Comparison of ENCODE assay signal across 9 cellular contexts in the genomic region with DNA sequence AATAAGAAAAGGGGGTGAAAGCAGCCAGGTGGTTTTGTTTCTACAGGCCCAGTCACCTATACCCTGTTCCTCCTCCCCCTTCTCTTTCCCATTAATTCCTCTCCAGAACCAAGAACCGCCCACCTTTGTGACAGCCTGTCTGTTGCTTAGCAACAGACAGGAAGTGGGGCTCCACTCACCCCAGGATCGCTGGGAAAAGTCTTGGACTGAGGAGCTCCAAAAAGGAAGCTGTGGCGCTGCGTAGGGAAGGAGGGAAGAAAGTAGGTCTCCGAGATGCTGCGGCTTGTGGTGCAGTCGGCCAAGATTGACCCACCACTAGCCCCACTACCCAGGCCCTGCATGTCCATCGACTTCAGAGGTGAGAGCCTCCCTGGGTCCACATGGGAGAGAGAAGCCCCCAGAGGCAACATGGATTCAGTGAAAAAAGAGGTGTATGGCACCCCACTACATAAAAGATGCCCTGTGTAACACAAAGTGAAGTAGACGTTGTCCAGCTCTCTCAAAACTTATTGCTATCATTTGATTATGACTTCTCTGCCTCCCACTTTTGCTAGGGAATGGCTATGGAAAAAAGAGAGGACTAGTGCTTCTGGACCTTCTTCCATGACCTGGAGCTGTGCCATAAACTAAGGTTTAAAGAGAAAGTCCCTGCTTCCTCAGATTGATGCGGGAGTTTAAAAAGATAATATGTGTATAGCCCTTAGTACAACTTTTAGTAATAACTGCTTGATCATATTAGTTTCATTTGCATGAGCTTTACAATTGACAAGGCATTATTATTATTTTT. TPM values are rescaled to one million over a fixed set of nuclear protein-coding genes. Genes with fewer than 3 reads are reported as not detected.
DNase-seq lines count a peak whose midpoint lies in the region; ATAC-seq and TF ChIP-seq lines count a peak whose summit lies in the region.
"Had no signal": no experiment of that assay in that cellular context is flagged by ENCODE, and none has a peak within 500 bp of the region (broad histone marks: within the 10 kb centered on the region; RNA-seq: fewer than 3 reads in every experiment).

TSS of gene FER1L5 (plus strand) at position 201 of the 787 bp plus-strand sequence. CDS start at position 274, 73 bp downstream.

- peaks cover 10% of the 10 kb centered on the region for H3K4me1 Mint-ChIP-seq in brain

- peak within 1 kb of the TSS; percentile 37 to 94 (median 92) for H3K27ac Mint-ChIP-seq in brain

- no peak within 1 kb of the TSS for H3K27ac ChIP-seq in suprapubic skin
- H3K27ac ChIP-seq: C4-2B had no signal

- peaks cover 8% of the 10 kb centered on the region for H3K27me3 Mint-ChIP-seq in brain

- 44% methylated on average over 10 of the region's 10 CpGs for WGBS in suprapubic skin

- H3K4me3 ChIP-seq in suprapubic skin, result peak within 1 kb of the TSS; percentile 12

- TF ChIP-seq CTCF in brain (conservative IDR thresholded peaks at IDR 0.05) (no peak), suprapubic skin (IDR thresholded peaks at IDR 0.05) (no peak)

- no peaks in the 10 kb centered on the region for H3K36me3 ChIP-seq in suprapubic skin

- H3K36me3 Mint-ChIP-seq in brain, result no peaks in the 10 kb centered on the region

- H3K9me3 ChIP-seq in suprapubic skin, result no peaks in the 10 kb centered on the region

- no peaks in the 10 kb centered on the region for H3K27me3 ChIP-seq in suprapubic skin

- ATAC-seq in HG02798 (IDR thresholded peaks at IDR 0.05; ENCODE audit: poor library complexity, unreplicated experiment), result no peak

- H3K4me3 Mint-ChIP-seq in brain, result peak within 1 kb of the TSS; percentile 76 to 85 (median 82)

- no peaks in the 10 kb centered on the region for H3K9me3 Mint-ChIP-seq in brain

- DNase-seq in NCI-H82 (lab: John Stamatoyannopoulos, UW), result peak; percentile 59
- DNase-seq in NCI-H82 treated with DMSO at 0.1 percent for 48 hours (lab: John Stamatoyannopoulos, UW; ENCODE audit: unreplicated experiment), result no peak
- peak; percentile 68 for DNase-seq in inferior parietal cortex (ENCODE audit: extremely low spot score)
- DNase-seq in suprapubic skin (ENCODE audit: low spot score in 2 of 2), result no peak
- DNase-seq in NCI-H446 treated with DMSO at 0.1 percent for 48 hours (lab: John Stamatoyannopoulos, UW), result no peak
- DNase-seq in NAMALWA (ENCODE audit: low spot score), result no peak

- peaks cover 3% of the 10 kb centered on the region for H3K4me1 ChIP-seq in suprapubic skin

- TF ChIP-seq EP300 in suprapubic skin (IDR thresholded peaks at IDR 0.05), result no peak

- no peak for TF ChIP-seq POLR2A in suprapubic skin (IDR thresholded peaks at IDR 0.05)

RNA-seq across cellular contexts. Expression of gene FER1L5, which starts in this region (rescaled TPM):
- polyA plus RNA-seq in brain (ENCODE audit: insufficient read depth, low read depth, low replicate concordance), result not detected
- not detected for total RNA-seq in suprapubic skin

Comparison
In these comparisons a context has a peak if more than half of its experiments do, and no peak if none do; other contexts are left out.
1. DNase-seq: peak in NCI-H82 (single experiment) and inferior parietal cortex (single experiment); none in NCI-H82 treated with DMSO at 0.1 percent for 48 hours (single experiment), suprapubic skin (0 of 2), NCI-H446 treated with DMSO at 0.1 percent for 48 hours (single experiment) and NAMALWA (single experiment).